Comparison of ENCODE assay signal across 10 cellular contexts in genomic region chr5:148776780-148777179, GRCh38. TPM values are rescaled to one million over a fixed set of nuclear protein-coding genes. Genes with fewer than 3 reads are reported as not detected.
DNase-seq lines count a peak whose midpoint lies in the region; ATAC-seq and TF ChIP-seq lines count a peak whose summit lies in the region.
"Had no signal": no experiment of that assay in that cellular context is flagged by ENCODE, and none has a peak within 500 bp of the region (broad histone marks: within the 10 kb centered on the region; RNA-seq: fewer than 3 reads in every experiment).

No MANE protein-coding gene starts in this region.

- POLR2A ChIA-PET in Panc1 (lab: Charles Lee) (no interaction called here), WTC11 (lab: Charles Lee) (no interaction called here)

- H3K4me3 Mint-ChIP-seq in stimulated activated naive CD8-positive, alpha-beta T cell treated with anti-CD3 and anti-CD28 coated beads, Interleukin-15, amount 100 ng/mL, for 72 hours, result no peak overlapping the region
- no peak overlapping the region for H3K4me3 Mint-ChIP-seq in WTC11
- H3K4me3 Mint-ChIP-seq: CD4-positive, alpha-beta memory T cell; neural crest cell had no signal

- H3K9me3 Mint-ChIP-seq in stimulated activated naive CD8-positive, alpha-beta T cell treated with anti-CD3 and anti-CD28 coated beads, Interleukin-15, amount 100 ng/mL, for 72 hours, result no peaks in the 10 kb centered on the region
- no peaks in the 10 kb centered on the region for H3K9me3 Mint-ChIP-seq in WTC11
- H3K9me3 Mint-ChIP-seq: CD4-positive, alpha-beta memory T cell; neural crest cell had no signal

- BruUV-seq in Panc1 (replicated peaks; lab: Mats Ljungman, UMichigan), result no TSS peak

- TF ChIP-seq CTCF in Panc1 (IDR thresholded peaks at IDR 0.05) (no peak), WTC11 (IDR thresholded peaks at IDR 0.05) (no peak)

- CTCF ChIA-PET in Panc1 (lab: Charles Lee), result no interaction called here
- CTCF ChIA-PET in WTC11 (lab: Charles Lee), result interaction anchor here (0.7 kb wide), 1 partner anchor 46 kb away, joined by 3 read pairs; no protein-coding TSS in a partner anchor

- peaks cover 10% of the 10 kb centered on the region for H3K4me1 Mint-ChIP-seq in stimulated activated naive CD8-positive, alpha-beta T cell treated with anti-CD3 and anti-CD28 coated beads, Interleukin-15, amount 100 ng/mL, for 72 hours
- H3K4me1 Mint-ChIP-seq in WTC11, result peaks cover 14% of the 10 kb centered on the region
- H3K4me1 Mint-ChIP-seq: CD4-positive, alpha-beta memory T cell; neural crest cell had no signal

- no peaks in the 10 kb centered on the region for H3K36me3 ChIP-seq in Panc1 (ENCODE audit: control insufficient read depth, insufficient read depth, low read length)

- H3K27me3 ChIP-seq in Panc1 (ENCODE audit: control insufficient read depth, insufficient read depth, low read length), result no peaks in the 10 kb centered on the region; the same call in 1 of the 2 replicates

- H3K27ac Mint-ChIP-seq in stimulated activated naive CD8-positive, alpha-beta T cell treated with anti-CD3 and anti-CD28 coated beads, Interleukin-15, amount 100 ng/mL, for 72 hours, result no peak overlapping the region
- H3K27ac Mint-ChIP-seq in WTC11, result no peak overlapping the region
- H3K27ac Mint-ChIP-seq: CD4-positive, alpha-beta memory T cell had no signal

- intact Hi-C loops in Panc1 (cut with micrococcal nuclease; ENCODE audit: unreplicated experiment) (no loop called here), left colon (cut with DNase I, micrococcal nuclease) (no loop called here)

- no peaks in the 10 kb centered on the region for H3K9me3 ChIP-seq in Panc1 (ENCODE audit: control insufficient read depth, insufficient read depth, low read depth, low read length)

- no peak overlapping the region for H3K27ac ChIP-seq in Panc1 (ENCODE audit: low read length)

- ATAC-seq in Panc1, result peak; percentile 82; the same call in 1 of the 2 replicates
- ATAC-seq in stimulated activated naive CD8-positive, alpha-beta T cell treated with anti-CD3 and anti-CD28 coated beads, Interleukin-15, amount 100 ng/mL, for 72 hours, result peak; percentile 88
- no peak for ATAC-seq in WTC11
- ATAC-seq in left colon, result no peak

- no peaks in the 10 kb centered on the region for H3K36me3 Mint-ChIP-seq in WTC11
- H3K36me3 Mint-ChIP-seq: CD4-positive, alpha-beta memory T cell had no signal

- peak; percentile 5 for DNase-seq in activated T-cell treated with anti-CD3 and anti-CD28 coated beads for 4 hours
- no peak for DNase-seq in activated T-cell treated with anti-CD3 and anti-CD28 coated beads, Interleukin-2, amount 50 U/mL, for 1 hour
- no peak for DNase-seq in Panc1 (ENCODE audit: low read depth, low spot score)
- peak; percentile 49 for DNase-seq in fibroblast of gingiva (ENCODE audit: low read depth)
- no peak for DNase-seq in stimulated activated naive CD8-positive, alpha-beta T cell treated with anti-CD3 and anti-CD28 coated beads, Interleukin-15, amount 100 ng/mL, for 72 hours
- no peak for DNase-seq in WTC11 (ENCODE audit: low spot score)
- DNase-seq in left colon, result no peak
- no peak for DNase-seq in activated CD8-positive, alpha-beta memory T cell treated with anti-CD3 and anti-CD28 coated beads for 24 hours
- DNase-seq: CD4-positive, alpha-beta memory T cell had no signal

- H3K27me3 Mint-ChIP-seq in stimulated activated naive CD8-positive, alpha-beta T cell treated with anti-CD3 and anti-CD28 coated beads, Interleukin-15, amount 100 ng/mL, for 72 hours, result peaks cover 54% of the 10 kb centered on the region
- no peaks in the 10 kb centered on the region for H3K27me3 Mint-ChIP-seq in WTC11 (ENCODE audit: low read depth)

- in situ Hi-C loops in Panc1 (cut with HindIII; ENCODE audit: low pct_unique_long_range_greater_than_20kb, low sequenced_read_pairs), result no loop called here

- H3K4me3 ChIP-seq in Panc1 (ENCODE audit: low read depth in 2 of 2, low read length in 2 of 2), result no peak overlapping the region

- H3K4me1 ChIP-seq in Panc1 (ENCODE audit: control insufficient read depth, insufficient read depth, low read length), result no peaks in the 10 kb centered on the region

TF ChIP-seq in WTC11, 78 proteins besides CTCF, POLR2A, EP300 and RAD21:
- TF ChIP-seq TP53 (CRISPR knock-in tag; IDR thresholded peaks at IDR 0.05), result no peak
- no peak for TF ChIP-seq PRRX2 (CRISPR knock-in tag; IDR thresholded peaks at IDR 0.05)
- no peak for TF ChIP-seq RELA (CRISPR knock-in tag; IDR thresholded peaks at IDR 0.05; ENCODE audit: borderline replicate concordance)
- no peak for TF ChIP-seq TEAD1 (CRISPR knock-in tag; IDR thresholded peaks at IDR 0.05)
- no peak for TF ChIP-seq HMGXB4 (CRISPR knock-in tag; IDR thresholded peaks at IDR 0.05)
- no peak for TF ChIP-seq FOXK1 (CRISPR knock-in tag; IDR thresholded peaks at IDR 0.05)
- TF ChIP-seq E2F5 (CRISPR knock-in tag; IDR thresholded peaks at IDR 0.05), result no peak
- TF ChIP-seq ARID4B (CRISPR knock-in tag; IDR thresholded peaks at IDR 0.05; ENCODE audit: borderline replicate concordance), result no peak

RNA-seq across cellular contexts. Expression of gene ADRB2, which starts 49.6 kb away (rescaled TPM):
- total RNA-seq in Panc1 (2021; ENCODE audit: unreplicated experiment), result 1.0 TPM
- 0.40 TPM for polyA plus RNA-seq in Panc1 (2012; ENCODE audit: insufficient read length)
- total RNA-seq in WTC11 (2021), result 1.1 to 1.3 TPM (median 1.2 TPM) in 3 replicates
- 1 to 10 TPM in 1 of 2 donors, under 1 TPM in 1; 0.55 to 1.4 TPM for total RNA-seq in left colon

Comparison
In these comparisons a context has a peak if more than half of its experiments do, and no peak if none do; other contexts are left out.
1. DNase-seq: peak in activated T-cell treated with anti-CD3 and anti-CD28 coated beads for 4 hours (single experiment) and fibroblast of gingiva (single experiment); none in activated T-cell treated with anti-CD3 and anti-CD28 coated beads, Interleukin-2, amount 50 U/mL, for 1 hour (single experiment), Panc1 (single experiment), stimulated activated naive CD8-positive, alpha-beta T cell treated with anti-CD3 and anti-CD28 coated beads, Interleukin-15, amount 100 ng/mL, for 72 hours (0 of 2), WTC11 (single experiment), left colon (0 of 2) and activated CD8-positive, alpha-beta memory T cell treated with anti-CD3 and anti-CD28 coated beads for 24 hours (single experiment).
2. ATAC-seq: peak in Panc1 (single experiment) and stimulated activated naive CD8-positive, alpha-beta T cell treated with anti-CD3 and anti-CD28 coated beads, Interleukin-15, amount 100 ng/mL, for 72 hours (single experiment); none in WTC11 (single experiment) and left colon (single experiment).